In genomic region chr22:35915477-35916013, GRCh38 we compare ENCODE assay signal across 8 cellular contexts.
DNase-seq lines count a peak whose midpoint lies in the region; ATAC-seq and TF ChIP-seq lines count a peak whose summit lies in the region.

No MANE protein-coding gene starts in this region.

- BruUV-seq in Panc1 (replicated peaks; lab: Mats Ljungman, UMichigan): no TSS peak

- intact Hi-C loops in Panc1 (cut with micrococcal nuclease; ENCODE audit: unreplicated experiment): loop anchor here (10.0 kb wide), 1 partner anchor 291 kb away; no protein-coding TSS in a partner anchor

- TF ChIP-seq CTCF in Panc1 (IDR thresholded peaks at IDR 0.05): no peak
- TF ChIP-seq CTCF in foreskin fibroblast (IDR thresholded peaks at IDR 0.05; ENCODE audit: low read depth, low read length): no peak

- H3K27me3 ChIP-seq in Panc1 (ENCODE audit: control insufficient read depth, insufficient read depth, low read length): no peaks in the 10 kb centered on the region

- no peaks in the 10 kb centered on the region for H3K36me3 ChIP-seq in Panc1 (ENCODE audit: control insufficient read depth, insufficient read depth, low read length)

- in situ Hi-C loops in Panc1 (cut with HindIII; ENCODE audit: low pct_unique_long_range_greater_than_20kb, low sequenced_read_pairs): no loop called here

- POLR2A ChIA-PET in Panc1 (lab: Charles Lee): interaction anchor here (0.6 to 0.7 kb wide), 3 partner anchors 73 to 392 kb away, joined by 3 to 8 read pairs (median 4); no protein-coding TSS in a partner anchor

- peaks cover 17% of the 10 kb centered on the region for H3K4me1 ChIP-seq in Panc1 (ENCODE audit: control insufficient read depth, insufficient read depth, low read length)

- H3K9me3 ChIP-seq in Panc1 (ENCODE audit: control insufficient read depth, insufficient read depth, low read depth, low read length): no peaks in the 10 kb centered on the region

- ATAC-seq in Panc1 (peak; percentile 70), GM19328 (IDR thresholded peaks at IDR 0.05; ENCODE audit: unreplicated experiment) (no peak), GM21619 (IDR thresholded peaks at IDR 0.05; ENCODE audit: unreplicated experiment) (no peak), HG03025 (IDR thresholded peaks at IDR 0.05; ENCODE audit: low FRiP score, unreplicated experiment) (no peak)

- peak overlapping the region; percentile 31 to 56 for H3K4me3 ChIP-seq in Panc1 (ENCODE audit: low read depth in 2 of 2, low read length in 2 of 2)
- peak overlapping the region; percentile 47 to 63 for H3K4me3 ChIP-seq in foreskin fibroblast (ENCODE audit: low read depth in 1 of 2, low read length in 2 of 2)

- CTCF ChIA-PET in Panc1 (lab: Charles Lee): interaction anchor here (0.6 kb wide), 1 partner anchor 485 kb away, joined by 7 read pairs; no protein-coding TSS in a partner anchor

- DNase-seq in ELF-1 (ENCODE audit: low read depth, low spot score) (peak; percentile 32), Panc1 (ENCODE audit: low read depth, low spot score) (no peak), foreskin fibroblast (peak; percentile 50 to 68), putamen (ENCODE audit: low spot score) (peak; percentile 13), GM19238 (ENCODE audit: insufficient read length, low spot score) (no peak)

- H3K27ac ChIP-seq in Panc1 (ENCODE audit: low read length): peak overlapping the region; percentile 74

Comparison
In these comparisons a context has a peak if more than half of its experiments do, and no peak if none do; other contexts are left out.
1. DNase-seq: peak in ELF-1 (single experiment), foreskin fibroblast (2 of 2) and putamen (single experiment); none in Panc1 (single experiment) and GM19238 (single experiment).